In the genomic region with DNA sequence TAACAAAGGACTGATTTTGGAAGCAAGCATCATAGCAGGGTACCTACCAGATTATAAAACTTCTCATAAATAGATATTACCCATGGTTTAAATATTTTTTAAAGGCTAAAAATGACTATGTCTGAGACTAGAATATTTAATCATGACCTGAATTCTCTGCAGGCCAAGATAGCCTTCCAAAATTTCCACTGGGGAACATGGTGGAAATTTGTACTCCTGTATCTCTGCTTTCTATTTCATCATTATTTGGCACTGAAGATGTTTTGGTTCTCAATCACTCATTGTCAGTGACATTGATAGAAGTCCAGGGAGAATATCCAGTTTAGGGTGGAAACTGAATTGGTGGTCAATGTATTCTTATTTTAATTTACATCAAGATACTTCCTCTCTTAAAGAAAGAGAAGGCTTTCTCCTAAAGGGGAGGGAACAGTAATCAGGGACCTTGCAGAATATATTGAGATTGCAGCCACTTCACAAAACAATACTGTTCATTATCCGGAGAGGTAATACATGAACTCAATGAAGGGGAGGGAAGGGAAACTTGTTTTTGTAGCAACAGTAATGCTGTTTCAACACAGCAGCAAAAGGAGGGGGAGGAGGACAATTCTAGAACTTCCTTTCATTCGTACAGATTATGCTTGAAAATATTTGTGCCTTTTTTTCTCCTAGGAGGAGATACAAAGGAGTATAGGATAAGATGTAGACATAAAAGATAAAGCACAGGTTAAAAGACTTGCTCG, we compare ENCODE assay signal across 19 cellular contexts.
"Had no signal": no experiment of that assay in that cellular context is flagged by ENCODE, and none has a peak within 500 bp of the region (broad histone marks: within the 10 kb centered on the region; RNA-seq: fewer than 3 reads in every experiment).

No MANE protein-coding gene starts in this region.

- H3K27me3 ChIP-seq: thyroid gland had no signal

- H3K4me1 ChIP-seq: thyroid gland had no signal

- H3K36me3 ChIP-seq: thyroid gland had no signal

- H3K4me3 ChIP-seq: thyroid gland had no signal

- H3K27ac ChIP-seq: epithelial cell of prostate, thyroid gland had no signal

- DNase-seq: activated B cell treated with CpG ODN at 0.5 μM for 24 hours; activated CD4-positive, alpha-beta T cell treated with anti-CD3 and anti-CD28 coated beads for 48 hours; activated CD8-positive, alpha-beta T cell treated with anti-CD3 and anti-CD28 coated beads for 36 hours; activated naive CD4-positive, alpha-beta T cell treated with Interleukin-2 at 50 U/mL for 16 hours; activated naive CD8-positive, alpha-beta T cell treated with anti-CD3 and anti-CD28 coated beads, Interleukin-2, amount 10 ng/mL, durations not matched to agents 7 days and 5 days; activated T-cell treated with anti-CD3 and anti-CD28 coated beads, Interleukin-2, amount 50 U/mL, for 1 hour; amygdala; caudate nucleus; foreskin melanocyte; hypothalamus; mammary epithelial cell; midbrain; nucleus accumbens; stimulated activated CD8-positive, alpha-beta memory T cell treated with anti-CD3 and anti-CD28 coated beads, Interleukin-4, amount 100 ng/mL, for 48 hours; stimulated activated naive CD4-positive, alpha-beta T cell; thyroid gland had no signal

- H3K9me3 ChIP-seq: thyroid gland had no signal

- ATAC-seq: activated CD8-positive, alpha-beta T cell treated with anti-CD3 and anti-CD28 coated beads for 36 hours; activated T-helper 17 cell treated with anti-CD3 and anti-CD28 coated beads, Interleukin-2, amount 50 U/mL, for 72 hours; left lobe of liver had no signal
